ENCODE assay signal across 8 cellular contexts in genomic region chr22:20699856-20700255, GRCh38.
DNase-seq lines count a peak whose midpoint lies in the region; ATAC-seq, FAIRE-seq and TF ChIP-seq lines count a peak whose summit lies in the region.
"Not testable (repeated sequence)": the region's sequence is repeated elsewhere in the genome, so short reads cannot be mapped to it uniquely, and the experiment has no call there.

No MANE protein-coding gene starts in this region.

- not testable (repeated sequence) for FAIRE-seq in K562 (lab: Jason Lieb, UNC)

- not testable (repeated sequence) for H3K9me1 ChIP-seq in K562 (ENCODE audit: control insufficient read depth, insufficient read depth, low read length)

- intact Hi-C loops in CD4-positive, alpha-beta T cell (cut with DNase I, micrococcal nuclease) = loop anchor here in 1 of 2 experiments (5.0 kb wide), 2 partner anchors 133 to 203 kb away; partner anchors contain the start of gene KLHL22
- intact Hi-C loops in K562 (cut with micrococcal nuclease) (loop anchor here (5.0 kb wide), 2 partner anchors 42 to 138 kb away; no protein-coding TSS in a partner anchor), esophagus muscularis mucosa (cut with DNase I) (loop anchor here (5.0 to 10.0 kb wide), 3 partner anchors 125 to 285 kb away; partner anchors contain the start of gene MED15)
- intact Hi-C loops in posterior vena cava (cut with DNase I) = not testable (repeated sequence)

- not testable (repeated sequence) for BruUV-seq in K562 (replicated peaks; lab: Mats Ljungman, UMichigan)

- H3K4me1 ChIP-seq in K562 (replicated peaks in 1 of 2; ENCODE audit: control insufficient read depth in 2 of 2, insufficient read depth in 2 of 2, low read length in 2 of 2) (peaks cover 4 to 41% of the 10 kb centered on the region in 2 experiments; a peak in 4 of 5 replicates), esophagus muscularis mucosa (peaks cover 15 to 17% (median 16%) of the 10 kb centered on the region in 4 donors)

- not testable (repeated sequence) for TF ChIP-seq CTCF in CD4-positive, alpha-beta T cell (IDR thresholded peaks at IDR 0.05); K562 (IDR thresholded peaks at IDR 0.05 in 2 of 3, conservative IDR thresholded peaks at IDR 0.05 in 1 of 3; ENCODE audit: insufficient read depth in 2 of 3, low read depth in 1 of 3, low read length in 3 of 3); esophagus muscularis mucosa (IDR thresholded peaks at IDR 0.05); nephron (IDR thresholded peaks at IDR 0.05; ENCODE audit: unreplicated experiment in 3 of 3); neural crest cell (conservative IDR thresholded peaks at IDR 0.05); type B pancreatic cell (conservative IDR thresholded peaks at IDR 0.05)

- DNase-seq in CD4-positive, alpha-beta T cell; K562 (ENCODE audit: extremely low read depth in 1 of 4, low spot score in 3 of 4); neural crest cell (ENCODE audit: low read depth, low spot score); type B pancreatic cell (ENCODE audit: extremely low spot score, unreplicated experiment): not testable (repeated sequence)
- DNase-seq in esophagus muscularis mucosa (ENCODE audit: extremely low spot score) = peak; percentile 5
- DNase-seq in mesenteric fat pad (ENCODE audit: low spot score) = peak; percentile 28
- peak; percentile 63 for DNase-seq in posterior vena cava (ENCODE audit: low spot score)

- TF ChIP-seq POLR2A in K562 (conservative IDR thresholded peaks at IDR 0.05); esophagus muscularis mucosa (IDR thresholded peaks at IDR 0.05; ENCODE audit: low read depth): not testable (repeated sequence)

- H3K4me1 Mint-ChIP-seq in CD4-positive, alpha-beta T cell (ENCODE audit: low read depth) = peaks cover 21% of the 10 kb centered on the region
- not testable (repeated sequence) for H3K4me1 Mint-ChIP-seq in nephron; type B pancreatic cell (ENCODE audit: unreplicated experiment)
- H3K4me1 Mint-ChIP-seq in neural crest cell = peaks cover 14% of the 10 kb centered on the region

- not testable (repeated sequence) for H3K79me2 ChIP-seq in K562 (ENCODE audit: control insufficient read depth, insufficient read depth, low read length)

- not testable (repeated sequence) for H3K4me3 ChIP-seq in K562, esophagus muscularis mucosa

- H3K9me3 Mint-ChIP-seq in CD4-positive, alpha-beta T cell; nephron; neural crest cell; type B pancreatic cell: not testable (repeated sequence)

- H2AFZ ChIP-seq in K562 (ENCODE audit: low read depth, low read length) = not testable (repeated sequence)

- H3K9me3 ChIP-seq in CD4-positive, alpha-beta T cell (ENCODE audit: control insufficient read depth, low read length); K562 (replicated peaks; ENCODE audit: control insufficient read depth, insufficient read depth, low read depth, low read length); esophagus muscularis mucosa: not testable (repeated sequence)

- CTCF ChIA-PET in CD4-positive, alpha-beta T cell (lab: Charles Lee) = not testable (repeated sequence)
- CTCF ChIA-PET in K562 (lab: Yijun Ruan, JAX; ENCODE audit: low intra/inter-chr PET ratio) = interaction anchor here (1.3 kb wide), 1 partner anchor 136 kb away, joined by 4 read pairs; no protein-coding TSS in a partner anchor

- H3K4me2 ChIP-seq in K562 (ENCODE audit: insufficient read depth, low read length) = not testable (repeated sequence)

- in situ Hi-C loops in K562 (cut with MboI) = loop anchor here (5.0 to 25.0 kb wide), 3 partner anchors 288 to 1017 kb away; partner anchors contain the start of gene CCDC188

- not testable (repeated sequence) for TF ChIP-seq RAD21 in K562 (CRISPR knock-in tag; conservative IDR thresholded peaks at IDR 0.05 in 1 of 2, IDR thresholded peaks at IDR 0.05 in 1 of 2)

- H3K27me3 ChIP-seq in CD4-positive, alpha-beta T cell (ENCODE audit: control insufficient read depth, insufficient read depth, low read length); esophagus muscularis mucosa: not testable (repeated sequence)
- H3K27me3 ChIP-seq in K562 (ENCODE audit: control insufficient read depth in 2 of 2, insufficient read depth in 2 of 2, low read length in 2 of 2) = peaks cover 17 to 27% of the 10 kb centered on the region in 2 experiments; a peak in 4 of 5 replicates

- not testable (repeated sequence) for H3K27me3 Mint-ChIP-seq in CD4-positive, alpha-beta T cell; type B pancreatic cell
- H3K27me3 Mint-ChIP-seq in nephron (ENCODE audit: low read depth) (peaks cover 37% of the 10 kb centered on the region), neural crest cell (ENCODE audit: low read depth) (peaks cover 34% of the 10 kb centered on the region)

- H3K27ac ChIP-seq in CD4-positive, alpha-beta T cell (ENCODE audit: low read depth, low read length); K562 (ENCODE audit: extremely low read depth, low read depth, low read length); esophagus muscularis mucosa (replicated peaks in 1 of 4): not testable (repeated sequence)

- H3K36me3 ChIP-seq in K562 (ENCODE audit: control insufficient read depth, insufficient read depth, low read length); esophagus muscularis mucosa: not testable (repeated sequence)

- not testable (repeated sequence) for H3K9ac ChIP-seq in K562 (ENCODE audit: insufficient read depth in 1 of 2, low read depth in 2 of 2, low read length in 2 of 2)

- ATAC-seq in CD4-positive, alpha-beta T cell (ENCODE audit: poor library complexity); K562: not testable (repeated sequence)

- H4K20me1 ChIP-seq in K562 (replicated peaks; ENCODE audit: control insufficient read depth, insufficient read depth, low read length) = not testable (repeated sequence)

- H3K4me3 Mint-ChIP-seq in CD4-positive, alpha-beta T cell = peak overlapping the region; percentile 66
- H3K4me3 Mint-ChIP-seq in nephron (peak overlapping the region; percentile 52 to 61 (median 59)), neural crest cell (peak overlapping the region; percentile 72), type B pancreatic cell (peak overlapping the region; percentile 39)

- not testable (repeated sequence) for TF ChIP-seq EP300 in K562 (IDR thresholded peaks at IDR 0.05; ENCODE audit: low read length); esophagus muscularis mucosa (IDR thresholded peaks at IDR 0.05)

- POLR2A ChIA-PET in CD4-positive, alpha-beta T cell (lab: Charles Lee) = not testable (repeated sequence)
- POLR2A ChIA-PET in K562 (lab: Yijun Ruan, JAX) = interaction anchor here (1.4 kb wide), 1 partner anchor 54 kb away, joined by 8 read pairs; no protein-coding TSS in a partner anchor

- not testable (repeated sequence) for H3K27ac Mint-ChIP-seq in CD4-positive, alpha-beta T cell; nephron; neural crest cell (ENCODE audit: unreplicated experiment); type B pancreatic cell

- 18% methylated on average over 9 of the region's 9 CpGs for WGBS in K562 (ENCODE audit: insufficient coverage, low coverage, missing lambda C conversion rate)
- 94% methylated on average over 9 of the region's 9 CpGs for WGBS in esophagus muscularis mucosa

- not testable (repeated sequence) for H3K36me3 Mint-ChIP-seq in CD4-positive, alpha-beta T cell (ENCODE audit: low read depth); nephron (ENCODE audit: low read depth); neural crest cell (ENCODE audit: low read depth); type B pancreatic cell

TF ChIP-seq in K562, 482 proteins besides CTCF, POLR2A, EP300 and RAD21:
- TF ChIP-seq ZNF3 (CRISPR knock-in tag; IDR thresholded peaks at IDR 0.05) = 0 out of 2 replicates have a peak, but pooled peaks have one; percentile 21
- 0 out of 2 replicates have a peak, but pooled peaks have one; percentile 45 for TF ChIP-seq ZNF551 (CRISPR knock-in tag; IDR thresholded peaks at IDR 0.05)
- TF ChIP-seq ZNF316 (IDR thresholded peaks at IDR 0.05) = peak; percentile 28; the same call in 1 of the 2 replicates
- TF ChIP-seq BRCA1 (IDR thresholded peaks at IDR 0.05) = not testable (repeated sequence)
- 0 out of 2 replicates have a peak, but pooled peaks have one; percentile 25 for TF ChIP-seq BRCA1 (CRISPR knock-in tag; IDR thresholded peaks at IDR 0.05)
- TF ChIP-seq TFAP4 (CRISPR knock-in tag; IDR thresholded peaks at IDR 0.05; ENCODE audit: borderline replicate concordance) = peak; percentile 11; the same call in 1 of the 2 replicates
- 0 out of 2 replicates have a peak, but pooled peaks have one; percentile 27 for TF ChIP-seq MCM3 (IDR thresholded peaks at IDR 0.05)
- 0 out of 2 replicates have a peak, but pooled peaks have one; percentile 42 for TF ChIP-seq ZNF184 (CRISPR knock-in tag; IDR thresholded peaks at IDR 0.05)
